ENCODE assay signal across 1 cellular context in genomic region chr11:32487270-32487669, GRCh38.
A peak's percentile ranks its signal among the peaks of the same experiment; 100 is the strongest.
TF ChIP-seq lines count a peak whose summit lies in the region.

No MANE protein-coding gene starts in this region.

TF ChIP-seq in H1, 55 proteins besides CTCF, POLR2A, EP300 and RAD21:
- TF ChIP-seq MAX (IDR thresholded peaks at IDR 0.05) = 0 out of 2 replicates have a peak, but pooled peaks have one; percentile 16
- TF ChIP-seq SIN3A (conservative IDR thresholded peaks at IDR 0.05 in 1 of 2, IDR thresholded peaks at IDR 0.05 in 1 of 2; ENCODE audit: low read depth in 1 of 2, low read length in 2 of 2) = no peak
- no peak for TF ChIP-seq YY1 (IDR thresholded peaks at IDR 0.05; ENCODE audit: low read depth, low read length)
